Comparison of ENCODE assay signal across 20 cellular contexts in genomic region chr4:120659626-120660170, GRCh38.
DNase-seq lines count a peak whose midpoint lies in the region; ATAC-seq and TF ChIP-seq lines count a peak whose summit lies in the region.
"Had no signal": no experiment of that assay in that cellular context is flagged by ENCODE, and none has a peak within 500 bp of the region (broad histone marks: within the 10 kb centered on the region; RNA-seq: fewer than 3 reads in every experiment).

No MANE protein-coding gene starts in this region.

- H3K27me3 ChIP-seq in MG63 = no peaks in the 10 kb centered on the region
- no peaks in the 10 kb centered on the region for H3K27me3 ChIP-seq in neuronal stem cell (ENCODE audit: control insufficient read depth in 3 of 3, insufficient read depth in 3 of 3, low read depth in 1 of 3, low read length in 3 of 3)
- no peaks in the 10 kb centered on the region for H3K27me3 ChIP-seq in hepatocyte
- no peaks in the 10 kb centered on the region for H3K27me3 ChIP-seq in psoas muscle (ENCODE audit: insufficient read depth in 3 of 3, low read length in 2 of 3)
- H3K27me3 ChIP-seq in esophagus squamous epithelium = no peaks in the 10 kb centered on the region
- H3K27me3 ChIP-seq: Peyer's patch had no signal

- no peak overlapping the region for H3K23ac ChIP-seq in neuronal stem cell (ENCODE audit: low read depth, low read length, poor library complexity)

- H2AFZ ChIP-seq in neuronal stem cell (ENCODE audit: low read length) (peak overlapping the region; percentile 3), hepatocyte (no peak overlapping the region)

- H3K4ac ChIP-seq in neuronal stem cell (ENCODE audit: low read length) = no peak overlapping the region

- no peak overlapping the region for H3K27ac ChIP-seq in neuronal stem cell (replicated peaks; ENCODE audit: low read length)
- H3K27ac ChIP-seq in hepatocyte = no peak overlapping the region
- no peak overlapping the region for H3K27ac ChIP-seq in psoas muscle
- no peak overlapping the region for H3K27ac ChIP-seq in esophagus squamous epithelium
- H3K27ac ChIP-seq: C4-2B, Peyer's patch, SK-N-MC had no signal

- H3K79me2 ChIP-seq in hepatocyte = no peaks in the 10 kb centered on the region

- TF ChIP-seq POLR2A in esophagus squamous epithelium (IDR thresholded peaks at IDR 0.05) = no peak

- H3K4me1 ChIP-seq in neuronal stem cell (ENCODE audit: control insufficient read depth in 2 of 2, insufficient read depth in 1 of 2, low read depth in 1 of 2, low read length in 2 of 2) (no peaks in the 10 kb centered on the region), hepatocyte (ENCODE audit: insufficient read depth) (no peaks in the 10 kb centered on the region), psoas muscle (no peaks in the 10 kb centered on the region), esophagus squamous epithelium (no peaks in the 10 kb centered on the region)
- H3K4me1 ChIP-seq: Peyer's patch had no signal

- TF ChIP-seq CTCF in fibroblast of mammary gland (conservative IDR thresholded peaks at IDR 0.05; ENCODE audit: control insufficient read depth, insufficient read depth, low read depth, low read length) (no peak), hepatocyte (IDR thresholded peaks at IDR 0.05; ENCODE audit: poor library complexity) (no peak), psoas muscle (IDR thresholded peaks at IDR 0.05) (no peak), esophagus squamous epithelium (IDR thresholded peaks at IDR 0.05) (no peak)

- no peaks in the 10 kb centered on the region for H3K9me2 ChIP-seq in hepatocyte (replicated peaks; ENCODE audit: insufficient read depth)

- H2BK5ac ChIP-seq in neuronal stem cell (ENCODE audit: low read length) = no peak overlapping the region

- H3K4me3 ChIP-seq in MG63 = no peak overlapping the region
- no peak overlapping the region for H3K4me3 ChIP-seq in fibroblast of mammary gland (ENCODE audit: control insufficient read depth, low read depth, low read length)
- no peak overlapping the region for H3K4me3 ChIP-seq in neuronal stem cell (ENCODE audit: low read length in 2 of 2)
- H3K4me3 ChIP-seq in hepatocyte = no peak overlapping the region
- no peak overlapping the region for H3K4me3 ChIP-seq in psoas muscle
- no peak overlapping the region for H3K4me3 ChIP-seq in esophagus squamous epithelium
- H3K4me3 ChIP-seq: Peyer's patch, SK-N-MC had no signal

- no peak for ATAC-seq in psoas muscle

- H2AK5ac ChIP-seq in neuronal stem cell (ENCODE audit: low read depth, low read length) = no peak overlapping the region

- no peaks in the 10 kb centered on the region for H4K20me1 ChIP-seq in hepatocyte (ENCODE audit: insufficient read depth, poor library complexity, severe bottlenecking)

- intact Hi-C loops in psoas muscle (cut with DNase I) = no loop called here
- intact Hi-C loops in esophagus squamous epithelium (cut with DNase I) = no loop called here

- H3K9ac ChIP-seq in neuronal stem cell (ENCODE audit: low read depth, low read length, poor library complexity) = no peak overlapping the region

- H3K18ac ChIP-seq in neuronal stem cell (ENCODE audit: low read length) = no peak overlapping the region

- H4K91ac ChIP-seq in neuronal stem cell (ENCODE audit: low read depth, low read length, poor library complexity) = no peak overlapping the region

- H2BK120ac ChIP-seq in neuronal stem cell (ENCODE audit: low read depth, low read length) = no peak overlapping the region

- H3K14ac ChIP-seq in neuronal stem cell (ENCODE audit: low read length) = no peak overlapping the region

- no peaks in the 10 kb centered on the region for H3K36me3 ChIP-seq in MG63
- no peaks in the 10 kb centered on the region for H3K36me3 ChIP-seq in neuronal stem cell (replicated peaks in 1 of 2; ENCODE audit: control insufficient read depth in 2 of 2, insufficient read depth in 2 of 2, low read length in 2 of 2)
- no peaks in the 10 kb centered on the region for H3K36me3 ChIP-seq in hepatocyte (replicated peaks; ENCODE audit: insufficient read depth, low read depth)
- H3K36me3 ChIP-seq in psoas muscle (ENCODE audit: insufficient read depth in 1 of 2, low read depth in 1 of 2) = no peaks in the 10 kb centered on the region
- no peaks in the 10 kb centered on the region for H3K36me3 ChIP-seq in esophagus squamous epithelium
- H3K36me3 ChIP-seq: Peyer's patch had no signal

- H3K4me2 ChIP-seq in neuronal stem cell (ENCODE audit: insufficient read depth, low read length, poor library complexity, severe bottlenecking) (no peak overlapping the region), hepatocyte (no peak overlapping the region)

- H3K9me3 ChIP-seq in MG63 (no peaks in the 10 kb centered on the region), neuronal stem cell (replicated peaks in 1 of 2; ENCODE audit: control insufficient read depth in 2 of 2, insufficient read depth in 1 of 2, low read depth in 1 of 2, low read length in 2 of 2) (no peaks in the 10 kb centered on the region), hepatocyte (ENCODE audit: low read depth) (no peaks in the 10 kb centered on the region), psoas muscle (no peaks in the 10 kb centered on the region), esophagus squamous epithelium (no peaks in the 10 kb centered on the region)
- H3K9me3 ChIP-seq: Peyer's patch had no signal

- no peak overlapping the region for H4K8ac ChIP-seq in neuronal stem cell (ENCODE audit: low read depth, low read length)

- peak; percentile 1 for DNase-seq in MG63
- peak; percentile 97 for DNase-seq in NCI-H82 (lab: John Stamatoyannopoulos, UW)
- DNase-seq in fibroblast of mammary gland (ENCODE audit: low read depth) = peak; percentile 57
- no peak for DNase-seq in neuronal stem cell (ENCODE audit: low spot score)
- DNase-seq in hepatocyte (ENCODE audit: low spot score) = no peak
- no peak for DNase-seq in NCI-H2029 treated with DMSO at 0.1 percent for 48 hours (lab: John Stamatoyannopoulos, UW)
- no peak for DNase-seq in psoas muscle
- no peak for DNase-seq in esophagus squamous epithelium (lab: John Stamatoyannopoulos, UW)
- DNase-seq: ACHN; DND-41; KBM-7; NCI-H1105 treated with DMSO at 0.1 percent for 48 hours; NCI-H1694 treated with DMSO at 0.1 percent for 48 hours; NCI-H2107; NCI-H226; NCI-H69; NK-92 treated with Interleukin-12 subunit alpha and Interleukin-12 subunit beta, amount 100 ng/mL, for 24 hours; Peyer's patch had no signal

- H2BK15ac ChIP-seq in neuronal stem cell (ENCODE audit: low read length) = no peak overlapping the region

- H2BK12ac ChIP-seq in neuronal stem cell (ENCODE audit: low read length) = no peak overlapping the region

- H3K79me1 ChIP-seq in neuronal stem cell (ENCODE audit: low read depth, low read length) = no peaks in the 10 kb centered on the region

- WGBS in neuronal stem cell (ENCODE audit: extremely low coverage in 2 of 2, insufficient read length in 2 of 2, insufficient replicate concordance in 1 of 2), 2 donors = no CpG with 5 or more reads among the region's 7 CpGs
- 77% methylated on average over 7 of the region's 7 CpGs for WGBS in hepatocyte (ENCODE audit: low lambda C conversion rate, missing lambda C conversion rate)
- WGBS in psoas muscle, 3 donors = 40 to 65% (median 51%) methylated on average over 7 of the region's 7 CpGs
- 59 to 79% methylated on average over 4 to 5 of the region's 7 CpGs for WGBS in esophagus squamous epithelium, 2 donors

Comparison
In these comparisons a context has a peak if more than half of its experiments do, and no peak if none do; other contexts are left out.
1. DNase-seq: peak in MG63 (single experiment), NCI-H82 (single experiment) and fibroblast of mammary gland (single experiment); none in neuronal stem cell (single experiment), hepatocyte (single experiment), NCI-H2029 treated with DMSO at 0.1 percent for 48 hours (single experiment), psoas muscle (0 of 2) and esophagus squamous epithelium (single experiment).